In the genomic region with DNA sequence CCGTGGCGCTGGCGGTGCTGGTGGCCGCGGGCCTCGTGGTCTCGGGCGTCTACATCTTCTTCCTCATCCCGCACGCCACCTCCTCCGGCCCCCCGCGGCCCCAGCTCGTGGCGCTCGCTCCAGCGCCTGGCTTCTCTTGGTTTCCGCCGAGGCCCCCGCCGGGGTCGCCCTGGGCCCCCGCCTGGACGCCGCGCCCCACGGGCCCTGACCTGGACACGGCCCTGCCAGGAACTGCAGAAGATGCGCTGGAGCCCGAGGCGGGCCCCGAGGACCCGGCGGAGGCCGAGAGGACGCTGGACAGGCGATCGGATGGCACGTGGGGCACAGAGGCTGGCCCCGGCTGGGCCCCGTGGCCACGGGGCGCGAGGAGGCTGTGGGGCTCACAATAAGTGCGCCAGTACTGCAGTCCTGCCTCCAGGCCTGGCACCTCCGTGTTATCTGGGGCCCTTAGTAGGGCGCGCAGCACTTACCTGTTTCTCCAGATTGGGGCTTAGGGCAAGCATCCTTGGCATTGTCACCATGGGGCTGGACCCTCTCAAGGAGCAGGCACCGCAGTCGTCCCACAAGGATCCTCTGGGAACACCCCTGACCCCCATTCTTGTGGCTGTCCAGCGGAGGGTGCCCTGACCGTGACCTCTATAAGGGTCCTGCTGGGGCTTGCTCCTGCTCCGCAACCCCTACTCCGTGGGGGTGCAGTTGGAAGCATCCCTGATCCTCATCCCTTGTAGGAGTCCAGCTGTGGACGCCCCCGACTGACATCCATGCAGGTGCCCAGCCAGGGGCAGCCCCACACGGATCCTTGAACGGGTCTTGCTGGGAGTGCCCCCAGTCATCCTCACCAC, we compare ENCODE assay signal across 23 cellular contexts. TPM values are rescaled to one million over a fixed set of nuclear protein-coding genes. Genes with fewer than 3 reads are reported as not detected.
DNase-seq lines count a peak whose midpoint lies in the region; ATAC-seq and TF ChIP-seq lines count a peak whose summit lies in the region.
"Had no signal": no experiment of that assay in that cellular context is flagged by ENCODE, and none has a peak within 500 bp of the region (broad histone marks: within the 10 kb centered on the region; RNA-seq: fewer than 3 reads in every experiment).

No MANE protein-coding gene starts in this region.

- intact Hi-C loops in prostate gland (cut with DNase I): no loop called here

- H3K27me3 ChIP-seq in HUES64 (ENCODE audit: insufficient read depth, low read length) (peaks cover 18% of the 10 kb centered on the region), hepatocyte (peaks cover 8% of the 10 kb centered on the region), osteoblast (ENCODE audit: insufficient read depth, low read length) (peaks cover 9% of the 10 kb centered on the region), prostate gland (replicated peaks; ENCODE audit: insufficient read depth) (no peaks in the 10 kb centered on the region)
- H3K27me3 ChIP-seq: ascending aorta had no signal

- TF ChIP-seq CTCF in hepatocyte (IDR thresholded peaks at IDR 0.05; ENCODE audit: poor library complexity) (no peak), osteoblast (IDR thresholded peaks at IDR 0.05; ENCODE audit: extremely low read depth, low read depth, low read length) (no peak), prostate gland (IDR thresholded peaks at IDR 0.05) (no peak)

- H3K4me3 ChIP-seq in HUES64 (ENCODE audit: low read length): peak overlapping the region; percentile 47
- H3K4me3 ChIP-seq in hepatocyte: no peak overlapping the region
- H3K4me3 ChIP-seq in osteoblast (ENCODE audit: insufficient read depth, low read length): no peak overlapping the region
- peak overlapping the region in 1 of 2 donors; percentile 36 for H3K4me3 ChIP-seq in prostate gland
- H3K4me3 ChIP-seq: ascending aorta, thyroid gland had no signal

- H3K9me3 ChIP-seq in ES-I3 (ENCODE audit: control insufficient read depth, insufficient read depth, low read length): no peaks in the 10 kb centered on the region
- no peaks in the 10 kb centered on the region for H3K9me3 ChIP-seq in HUES64 (ENCODE audit: insufficient read depth, low read depth, low read length)
- H3K9me3 ChIP-seq in hepatocyte (ENCODE audit: low read depth): no peaks in the 10 kb centered on the region
- H3K9me3 ChIP-seq in osteoblast (ENCODE audit: low read depth, low read length): no peaks in the 10 kb centered on the region
- no peaks in the 10 kb centered on the region for H3K9me3 ChIP-seq in prostate gland
- H3K9me3 ChIP-seq: ascending aorta, thyroid gland had no signal

- H3K79me2 ChIP-seq in hepatocyte: peaks cover under 1% of the 10 kb centered on the region
- H3K79me2 ChIP-seq in osteoblast (ENCODE audit: insufficient read depth, low read length): no peaks in the 10 kb centered on the region

- ATAC-seq in HG02642 (IDR thresholded peaks at IDR 0.05; ENCODE audit: poor library complexity, unreplicated experiment) (no peak), GM18868 (IDR thresholded peaks at IDR 0.05; ENCODE audit: unreplicated experiment) (no peak), GM21360 (IDR thresholded peaks at IDR 0.05; ENCODE audit: unreplicated experiment) (no peak)

- no peaks in the 10 kb centered on the region for H3K9me2 ChIP-seq in hepatocyte (replicated peaks; ENCODE audit: insufficient read depth)

- H3K36me3 ChIP-seq in ES-I3 (ENCODE audit: insufficient read depth, low read length) (peaks cover 12% of the 10 kb centered on the region), HUES64 (ENCODE audit: insufficient read depth, low read length) (peaks cover 32% of the 10 kb centered on the region), hepatocyte (replicated peaks; ENCODE audit: insufficient read depth, low read depth) (no peaks in the 10 kb centered on the region), osteoblast (ENCODE audit: insufficient read depth, low read length) (peaks cover 31% of the 10 kb centered on the region), prostate gland (peaks cover 12 to 22% of the 10 kb centered on the region in 2 donors)

- DNase-seq in hepatocyte (ENCODE audit: low spot score) (no peak), osteoblast (ENCODE audit: insufficient read length, low spot score, missing footprints) (peak; percentile 66), prostate gland (ENCODE audit: low spot score) (no peak)
- DNase-seq: activated naive CD4-positive, alpha-beta T cell treated with anti-CD3 and anti-CD28 coated beads, Interleukin-2, amount 50 U/mL, for 16 hours; activated T-cell treated with anti-CD3 and anti-CD28 coated beads, Interleukin-2, amount 50 U/mL, for 4 hours; COR-L47; hippocampal formation; Kasumi-1; left cardiac atrium; midbrain; NCI-H1092 treated with DMSO at 0.1 percent for 48 hours; NCI-H2107; NCI-H69; SHP77 treated with DMSO at 0.1 percent for 48 hours; T-helper 1 cell had no signal

- H3K4me2 ChIP-seq in hepatocyte: peak overlapping the region; percentile 56
- no peak overlapping the region for H3K4me2 ChIP-seq in osteoblast (ENCODE audit: insufficient read depth, low read length)

- H2AFZ ChIP-seq in hepatocyte (no peak overlapping the region), osteoblast (ENCODE audit: low read length) (no peak overlapping the region)

- peaks cover 3% of the 10 kb centered on the region for H4K20me1 ChIP-seq in hepatocyte (ENCODE audit: insufficient read depth, poor library complexity, severe bottlenecking)
- H4K20me1 ChIP-seq in osteoblast (ENCODE audit: insufficient read depth, low read length): peaks cover 30% of the 10 kb centered on the region

- TF ChIP-seq POLR2A in prostate gland (IDR thresholded peaks at IDR 0.05): no peak

- H3K4me1 ChIP-seq in ES-I3 (ENCODE audit: insufficient read depth, low read length): no peaks in the 10 kb centered on the region; the same call in 1 of the 2 replicates
- no peaks in the 10 kb centered on the region for H3K4me1 ChIP-seq in HUES64 (ENCODE audit: insufficient read depth, low read length)
- peaks cover 11% of the 10 kb centered on the region for H3K4me1 ChIP-seq in hepatocyte (ENCODE audit: insufficient read depth)
- peaks cover 9% of the 10 kb centered on the region for H3K4me1 ChIP-seq in osteoblast (ENCODE audit: insufficient read depth, low read length)
- H3K4me1 ChIP-seq in prostate gland (replicated peaks): no peaks in the 10 kb centered on the region

- H3K9ac ChIP-seq in ES-I3 (ENCODE audit: low read depth, low read length): peak overlapping the region; percentile 21; the same call in 1 of the 2 replicates
- H3K9ac ChIP-seq in HUES64 (ENCODE audit: low read depth, low read length): no peak overlapping the region

- H3K27ac ChIP-seq in HUES64 (ENCODE audit: low read depth, low read length) (no peak overlapping the region), hepatocyte (no peak overlapping the region), osteoblast (ENCODE audit: low read depth, low read length) (no peak overlapping the region), prostate gland (no peak overlapping the region)
- H3K27ac ChIP-seq: ascending aorta, thyroid gland had no signal

- 84% methylated on average over 58 of the region's 58 CpGs for WGBS in HUES64
- 83% methylated on average over 36 of the region's 58 CpGs for WGBS in hepatocyte (ENCODE audit: low lambda C conversion rate, missing lambda C conversion rate)
- 30% methylated on average over 52 of the region's 58 CpGs for WGBS in prostate gland

RNA-seq across cellular contexts. Expression of gene RNF225, which starts 1.5 kb away (rescaled TPM):
- not detected for polyA plus RNA-seq in HUES64 (2013, experiment 1 of 2)
- not detected for polyA plus RNA-seq in HUES64 (2013, experiment 2 of 2)
- not detected in 2 replicates for total RNA-seq in hepatocyte
- polyA plus RNA-seq in hepatocyte: 0.47 TPM in 1 of 2 replicates, not detected in the other
- not detected in 2 replicates for total RNA-seq in osteoblast
- total RNA-seq in prostate gland: 1 to 10 TPM in 1 of 2 donors, under 1 TPM in 1; 0.62 to 7.0 TPM
- total RNA-seq: ascending aorta, Daoy, left cardiac atrium had no signal

RNA-seq across cellular contexts. Expression of gene RPS5, which starts 9.8 kb away (rescaled TPM):
- polyA plus RNA-seq in HUES64 (2013, experiment 1 of 2): 1,436 TPM
- polyA plus RNA-seq in HUES64 (2013, experiment 2 of 2): 1,338 TPM
- total RNA-seq in hepatocyte: 1,644 and 2,420 TPM in 2 replicates
- polyA plus RNA-seq in hepatocyte: 562 and 565 TPM in 2 replicates
- 1,166 and 1,239 TPM in 2 replicates for total RNA-seq in osteoblast
- 1,000 to 10,000 TPM; 1,184 to 2,289 TPM for total RNA-seq in prostate gland

RNA-seq across cellular contexts. Expression of gene ZNF584, which starts 11.5 kb away (rescaled TPM):
- 3.8 TPM for polyA plus RNA-seq in HUES64 (2013, experiment 1 of 2)
- polyA plus RNA-seq in HUES64 (2013, experiment 2 of 2): 5.7 TPM
- total RNA-seq in hepatocyte (4.5 and 5.5 TPM in 2 replicates), osteoblast (20.6 and 25.7 TPM in 2 replicates), prostate gland (10 to 100 TPM; 10.8 to 19.4 TPM)
- 4.5 and 7.9 TPM in 2 replicates for polyA plus RNA-seq in hepatocyte

RNA-seq across cellular contexts. Expression of gene ZNF837, which starts 16.1 kb away (rescaled TPM):
- 2.0 TPM for polyA plus RNA-seq in HUES64 (2013, experiment 1 of 2)
- polyA plus RNA-seq in HUES64 (2013, experiment 2 of 2): 2.8 TPM
- total RNA-seq in hepatocyte (5.0 and 5.9 TPM in 2 replicates), osteoblast (4.4 and 4.7 TPM in 2 replicates), prostate gland (10 to 100 TPM; 12.2 to 15.7 TPM)
- 5.4 and 9.7 TPM in 2 replicates for polyA plus RNA-seq in hepatocyte
- total RNA-seq: ascending aorta had no signal

RNA-seq across cellular contexts. Expression of gene ZNF497, which starts 34.4 kb away (rescaled TPM):
- polyA plus RNA-seq in HUES64 (2013, experiment 1 of 2): 1.8 TPM
- 1.3 TPM for polyA plus RNA-seq in HUES64 (2013, experiment 2 of 2)
- 1.5 and 1.6 TPM in 2 replicates for total RNA-seq in hepatocyte
- 3.3 and 4.3 TPM in 2 replicates for polyA plus RNA-seq in hepatocyte
- total RNA-seq in osteoblast: 1.2 and 1.4 TPM in 2 replicates
- 10 to 100 TPM in 1 of 2 donors, 1 to 10 TPM in 1; 6.6 to 11.0 TPM for total RNA-seq in prostate gland
- total RNA-seq: ascending aorta had no signal
